ENCODE assay signal across 7 cellular contexts in the genomic region with DNA sequence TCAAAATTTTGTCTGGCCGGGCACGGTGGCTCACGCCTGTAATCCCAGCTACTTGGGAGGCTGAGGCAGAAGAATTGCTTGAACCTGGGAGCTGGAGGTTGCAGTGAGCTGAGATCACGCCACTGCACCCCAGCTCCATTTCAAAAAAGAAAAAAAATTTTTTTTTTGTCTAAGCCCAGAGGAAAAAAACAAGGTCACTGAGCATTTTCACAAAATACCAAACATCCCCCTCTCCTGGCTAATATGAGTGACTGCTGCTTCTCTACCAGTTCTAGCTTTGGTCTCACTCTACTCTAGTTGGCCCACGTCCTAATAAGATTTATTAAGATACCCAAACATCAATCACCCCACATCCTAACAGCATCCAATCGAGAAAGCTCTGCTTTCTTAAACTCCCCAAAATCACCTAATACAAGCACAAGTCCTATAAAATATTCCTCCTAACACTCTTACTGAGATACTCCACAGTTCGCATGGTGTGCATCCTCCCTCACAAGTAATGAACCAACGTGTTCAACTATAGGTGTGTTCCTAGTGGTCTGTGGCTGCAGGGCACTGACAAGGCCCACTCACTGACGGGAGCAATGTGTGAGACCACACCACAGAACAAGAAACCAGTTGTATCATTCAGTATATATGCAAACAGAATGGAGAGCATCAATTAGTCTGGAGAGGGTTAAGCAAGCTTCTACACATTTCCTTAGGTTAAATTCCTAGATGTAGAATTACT.
DNase-seq lines count a peak whose midpoint lies in the region; ATAC-seq, FAIRE-seq and TF ChIP-seq lines count a peak whose summit lies in the region.

No MANE protein-coding gene starts in this region.

- H3K27ac ChIP-seq in DOHH2 (ENCODE audit: low read depth, low read length) = no peak overlapping the region
- H3K27ac ChIP-seq in Karpas-422 (ENCODE audit: low read length) = no peak overlapping the region
- no peak overlapping the region for H3K27ac ChIP-seq in GM12878 (ENCODE audit: control insufficient read depth, insufficient read depth)
- H3K27ac ChIP-seq in neural progenitor cell = no peak overlapping the region

- peaks cover 3% of the 10 kb centered on the region for H3K27me3 Mint-ChIP-seq in neural progenitor cell (ENCODE audit: insufficient read depth, low read depth)

- CTCF ChIA-PET in GM12878 (lab: Yijun Ruan, JAX) = interaction anchor here (0.7 to 1.8 kb wide), 4 partner anchors 40 to 112 kb away, joined by 3 to 7 read pairs (median 4); partner anchors contain the start of gene ARMC12

- ATAC-seq in GM12878 (no peak), HG02938 (IDR thresholded peaks at IDR 0.05; ENCODE audit: unreplicated experiment) (no peak)

- RAD21 ChIA-PET in GM12878 (lab: Charles Lee; ENCODE audit: unreplicated experiment) = interaction anchor here (0.6 kb wide), 1 partner anchor 956 kb away, joined by 4 read pairs; no protein-coding TSS in a partner anchor

- POLR2A ChIA-PET in GM12878 (lab: Charles Lee) = interaction anchor here (0.6 kb wide), 1 partner anchor 247 kb away, joined by 4 read pairs; no protein-coding TSS in a partner anchor

- TF ChIP-seq CTCF in DOHH2 (IDR thresholded peaks at IDR 0.05; ENCODE audit: low read depth, low read length, poor library complexity, severe bottlenecking) (peak; percentile 23), GM12878 (IDR thresholded peaks at IDR 0.05 in 2 of 3, conservative IDR thresholded peaks at IDR 0.05 in 1 of 3; ENCODE audit: control insufficient read depth in 2 of 3, extremely low read depth in 1 of 3, insufficient read depth in 1 of 3, low read depth in 3 of 3, low read length in 3 of 3) (peak in 1 of 3 experiments; percentile 23; a peak in 2 of 6 replicates), neural progenitor cell (IDR thresholded peaks at IDR 0.05) (peak; percentile 26)

- no peaks in the 10 kb centered on the region for H3K4me1 Mint-ChIP-seq in neural progenitor cell

- intact Hi-C loops in GM12878 (cut with micrococcal nuclease; ENCODE audit: unreplicated experiment) = no loop called here

- peaks cover 2% of the 10 kb centered on the region for H3K9me3 Mint-ChIP-seq in neural progenitor cell

- H3K79me2 ChIP-seq in DOHH2 (ENCODE audit: control insufficient read depth, low read length) (no peaks in the 10 kb centered on the region), Karpas-422 (ENCODE audit: low read length) (peaks cover 10% of the 10 kb centered on the region; the same call in 1 of the 2 replicates), GM12878 (ENCODE audit: control insufficient read depth, insufficient read depth, low read length) (no peaks in the 10 kb centered on the region), neural progenitor cell (ENCODE audit: low read depth) (no peaks in the 10 kb centered on the region)

- no TSS peak for BruUV-seq in GM12878 (replicated peaks; lab: Mats Ljungman, UMichigan)

- SMC1A ChIA-PET in GM12878 (lab: Charles Lee; ENCODE audit: uncharacterized antibody, unreplicated experiment) = interaction anchor here (0.7 to 1.4 kb wide), 8 partner anchors 18 to 112 kb away, joined by 3 to 7 read pairs (median 3); no protein-coding TSS in a partner anchor

- H3K4me3 ChIP-seq in DOHH2 (ENCODE audit: low read length) (no peak overlapping the region), Karpas-422 (ENCODE audit: low read length) (no peak overlapping the region), GM12878 (no peak overlapping the region), neural progenitor cell (no peak overlapping the region)

- H2AFZ ChIP-seq in Karpas-422 (ENCODE audit: low read length) (no peak overlapping the region), GM12878 (ENCODE audit: control insufficient read depth, low read depth, low read length) (no peak overlapping the region), neural progenitor cell (replicated peaks) (no peak overlapping the region)

- H3F3A ChIP-seq in DOHH2 (ENCODE audit: control insufficient read depth, insufficient read depth) (no peaks in the 10 kb centered on the region), neural progenitor cell (ENCODE audit: low read depth) (no peaks in the 10 kb centered on the region)

- no peaks in the 10 kb centered on the region for H3K9me3 ChIP-seq in DOHH2 (ENCODE audit: control insufficient read depth, insufficient read depth, low read length)
- no peaks in the 10 kb centered on the region for H3K9me3 ChIP-seq in Karpas-422 (ENCODE audit: low read length)
- no peaks in the 10 kb centered on the region for H3K9me3 ChIP-seq in GM12878 (replicated peaks; ENCODE audit: control insufficient read depth, insufficient read depth, low read length)
- H3K9me3 ChIP-seq in neural progenitor cell (ENCODE audit: low read depth) = no peaks in the 10 kb centered on the region

- H3K4me2 ChIP-seq in DOHH2 (ENCODE audit: low read length) (no peak overlapping the region), Karpas-422 (ENCODE audit: low read depth, low read length, poor library complexity, severe bottlenecking) (no peak overlapping the region), GM12878 (ENCODE audit: control insufficient read depth, insufficient read depth) (no peak overlapping the region), neural progenitor cell (no peak overlapping the region)

- H3K9me2 ChIP-seq in DOHH2 (replicated peaks; ENCODE audit: control insufficient read depth, low read length) = no peaks in the 10 kb centered on the region
- H3K9me2 ChIP-seq in Karpas-422 (replicated peaks; ENCODE audit: insufficient read depth, low read length) = no peaks in the 10 kb centered on the region

- 92% methylated on average over 9 of the region's 9 CpGs for WGBS in GM12878 (ENCODE audit: insufficient coverage, insufficient replicate concordance, low lambda C conversion rate, missing lambda C conversion rate)

- H3K36me3 Mint-ChIP-seq in neural progenitor cell = peaks cover 11% of the 10 kb centered on the region

- H3K4me3 Mint-ChIP-seq in neural progenitor cell = no peak overlapping the region

- TF ChIP-seq RAD21 in GM12878 (IDR thresholded peaks at IDR 0.05; ENCODE audit: insufficient read depth, low read depth, low read length) = no peak

- no peaks in the 10 kb centered on the region for H3K4me1 ChIP-seq in DOHH2 (ENCODE audit: control insufficient read depth, low read length)
- no peaks in the 10 kb centered on the region for H3K4me1 ChIP-seq in Karpas-422 (ENCODE audit: low read length)
- H3K4me1 ChIP-seq in GM12878 (ENCODE audit: control insufficient read depth, insufficient read depth, low read length) = no peaks in the 10 kb centered on the region
- H3K4me1 ChIP-seq in neural progenitor cell = no peaks in the 10 kb centered on the region

- H3K27ac Mint-ChIP-seq in neural progenitor cell = no peak overlapping the region

- no peak for TF ChIP-seq POLR2A in GM12878 (IDR thresholded peaks at IDR 0.05; ENCODE audit: low read depth, low read length)

- H3K36me3 ChIP-seq in DOHH2 (ENCODE audit: control insufficient read depth, low read length) (peaks cover 26% of the 10 kb centered on the region), Karpas-422 (ENCODE audit: insufficient read depth, low read length) (peaks cover 18% of the 10 kb centered on the region; the same call in 1 of the 2 replicates), GM12878 (ENCODE audit: control insufficient read depth in 2 of 2, insufficient read depth in 2 of 2, low read length in 1 of 2) (peaks cover 0 to 5% of the 10 kb centered on the region in 2 experiments; a peak in 2 of 4 replicates), neural progenitor cell (no peaks in the 10 kb centered on the region)

- in situ Hi-C loops in GM12878 (cut with MboI) = no loop called here

- H3K9ac ChIP-seq in Karpas-422 (ENCODE audit: low read length) (no peak overlapping the region), GM12878 (ENCODE audit: control insufficient read depth, insufficient read depth, low read length) (no peak overlapping the region), neural progenitor cell (no peak overlapping the region)

- no peak for FAIRE-seq in GM12878 (lab: Jason Lieb, UNC)

- DNase-seq in Karpas-422 = peak; percentile 50
- DNase-seq in GM12878 (ENCODE audit: low read depth, low spot score) = no peak
- no peak for DNase-seq in neural progenitor cell (ENCODE audit: low spot score)
- DNase-seq in NCI-H446 (lab: John Stamatoyannopoulos, UW) = no peak
- no peak for DNase-seq in NCI-H510A treated with DMSO at 0.1 percent for 48 hours (lab: John Stamatoyannopoulos, UW)

- no peak for TF ChIP-seq EP300 in GM12878 (IDR thresholded peaks at IDR 0.05; ENCODE audit: borderline replicate concordance in 1 of 2, control insufficient read depth in 1 of 2, low read depth in 2 of 2, low read length in 2 of 2)

- H3K27me3 ChIP-seq in DOHH2 (ENCODE audit: control insufficient read depth, low read length) (no peaks in the 10 kb centered on the region), Karpas-422 (ENCODE audit: low read length) (no peaks in the 10 kb centered on the region), GM12878 (replicated peaks in 1 of 2; ENCODE audit: control insufficient read depth in 2 of 2, insufficient read depth in 2 of 2, low read length in 1 of 2) (no peaks in the 10 kb centered on the region), neural progenitor cell (no peaks in the 10 kb centered on the region)

- H4K20me1 ChIP-seq in DOHH2 (ENCODE audit: control insufficient read depth, insufficient read depth, low read depth, low read length) (no peaks in the 10 kb centered on the region), Karpas-422 (ENCODE audit: insufficient read depth, low read depth, low read length) (no peaks in the 10 kb centered on the region), GM12878 (ENCODE audit: control insufficient read depth, insufficient read depth) (no peaks in the 10 kb centered on the region), neural progenitor cell (ENCODE audit: low read depth) (no peaks in the 10 kb centered on the region)

TF ChIP-seq in GM12878, 131 proteins besides CTCF, POLR2A, EP300 and RAD21 (continues in another document):
- TF ChIP-seq SKIL (IDR thresholded peaks at IDR 0.05; ENCODE audit: low read depth, poor library complexity, severe bottlenecking) = no peak
